Comparison of ENCODE assay signal across 27 cellular contexts in the genomic region with DNA sequence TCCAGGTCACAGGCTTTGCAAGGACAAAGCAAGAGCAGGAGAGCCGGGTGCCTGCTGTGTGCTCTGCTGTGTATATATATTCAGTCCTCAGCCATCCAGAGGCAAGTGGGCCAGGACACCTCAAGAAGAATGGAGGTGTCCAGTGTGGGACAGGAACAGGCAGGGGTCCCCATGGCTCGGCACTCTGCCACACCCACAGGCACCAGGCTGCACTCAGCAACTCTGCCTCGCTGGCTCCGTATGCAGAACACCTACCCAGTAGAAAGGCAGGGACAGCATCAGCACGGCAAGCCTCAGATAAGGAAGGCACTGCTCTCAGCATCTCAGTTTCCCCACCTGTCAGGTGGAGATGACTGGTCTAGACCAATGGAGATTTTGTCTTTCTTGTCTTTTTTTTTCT.
"Had no signal": no experiment of that assay in that cellular context is flagged by ENCODE, and none has a peak within 500 bp of the region (broad histone marks: within the 10 kb centered on the region; RNA-seq: fewer than 3 reads in every experiment).

No MANE protein-coding gene starts in this region.

- H3K9me3 ChIP-seq: breast epithelium, gastroesophageal sphincter, psoas muscle, sigmoid colon, stomach, tibial nerve had no signal

- H3K4me3 Mint-ChIP-seq: activated CD8-positive, alpha-beta memory T cell treated with anti-CD3 and anti-CD28 coated beads, Interleukin-2, amount 10 ng/mL, durations not matched to agents 7 days and 5 days; activated naive CD4-positive, alpha-beta T cell treated with anti-CD3 and anti-CD28 coated beads for 36 hours; mesothelial cell of epicardium; naive B cell; neural crest cell; stimulated activated effector memory CD8-positive, alpha-beta T cell treated with anti-CD3 and anti-CD28 coated beads, Interleukin-12 subunit alpha, Interleukin-12 subunit beta, amount 100 ng/mL, for 72 hours had no signal

- H3K4me1 ChIP-seq: parathyroid adenoma had no signal

- H3K4me3 ChIP-seq: breast epithelium, gastroesophageal sphincter, hepatocyte, psoas muscle, sigmoid colon, stomach, tibial nerve had no signal

- H3K9ac ChIP-seq: parathyroid adenoma had no signal

- H3K27me3 ChIP-seq: breast epithelium, gastroesophageal sphincter, hepatocyte, sigmoid colon, stomach, tibial nerve had no signal

- H3K27ac Mint-ChIP-seq: activated naive CD4-positive, alpha-beta T cell treated with anti-CD3 and anti-CD28 coated beads for 36 hours; mesothelial cell of epicardium; stimulated activated effector memory CD8-positive, alpha-beta T cell treated with anti-CD3 and anti-CD28 coated beads, Interleukin-12 subunit alpha, Interleukin-12 subunit beta, amount 100 ng/mL, for 72 hours had no signal

- H3K36me3 Mint-ChIP-seq: naive B cell had no signal

- H3K4me2 ChIP-seq: hepatocyte had no signal

- DNase-seq: activated CD4-positive, alpha-beta T cell treated with anti-CD3 and anti-CD28 coated beads for 48 hours; activated CD4-positive, alpha-beta T cell treated with anti-CD3 and anti-CD28 coated beads, Interleukin-2, amount 50 U/mL, for 48 hours; activated CD8-positive, alpha-beta memory T cell treated with anti-CD3 and anti-CD28 coated beads, Interleukin-2, amount 10 ng/mL, durations not matched to agents 7 days and 5 days; activated effector memory CD4-positive, alpha-beta T cell treated with Interleukin-2 at 50 U/mL for 16 hours; activated naive CD4-positive, alpha-beta T cell treated with anti-CD3 and anti-CD28 coated beads for 36 hours; central memory CD4-positive, alpha-beta T cell; islet precursor cell; left ventricle myocardium superior; naive B cell; occipital lobe; psoas muscle; sigmoid colon; small intestine; stimulated activated CD4-positive, alpha-beta T cell treated with anti-CD3 and anti-CD28 coated beads, Interleukin-4, amount 100 ng/mL, for 24 hours; stomach; T-helper 1 cell; T1000; WERI-Rb-1 had no signal

- ATAC-seq: activated CD4-positive, CD25-positive, alpha-beta regulatory T cell treated with anti-CD3 and anti-CD28 coated beads, Interleukin-2, amount 50 U/mL, for 24 hours; activated CD8-positive, alpha-beta memory T cell treated with anti-CD3 and anti-CD28 coated beads, Interleukin-2, amount 10 ng/mL, durations not matched to agents 7 days and 5 days; gastroesophageal sphincter; left ventricle myocardium superior; psoas muscle; stimulated activated effector memory CD8-positive, alpha-beta T cell treated with anti-CD3 and anti-CD28 coated beads, Interleukin-12 subunit alpha, Interleukin-12 subunit beta, amount 100 ng/mL, for 72 hours had no signal

- H2AFZ ChIP-seq: hepatocyte, parathyroid adenoma had no signal

- H3K36me3 ChIP-seq: breast epithelium had no signal

- H3K27ac ChIP-seq: breast epithelium, gastroesophageal sphincter, hepatocyte, parathyroid adenoma, psoas muscle, sigmoid colon, stomach, tibial nerve, WERI-Rb-1 had no signal

- H3K9me3 Mint-ChIP-seq: activated naive CD4-positive, alpha-beta T cell treated with anti-CD3 and anti-CD28 coated beads for 36 hours; mesothelial cell of epicardium; naive B cell; neural crest cell; stimulated activated effector memory CD8-positive, alpha-beta T cell treated with anti-CD3 and anti-CD28 coated beads, Interleukin-12 subunit alpha, Interleukin-12 subunit beta, amount 100 ng/mL, for 72 hours had no signal

- H3K27me3 Mint-ChIP-seq: activated CD8-positive, alpha-beta memory T cell treated with anti-CD3 and anti-CD28 coated beads, Interleukin-2, amount 10 ng/mL, durations not matched to agents 7 days and 5 days; naive B cell had no signal
